ENCODE assay signal across 10 cellular contexts in genomic region chr1:221714227-221715116, GRCh38. TPM values are rescaled to one million over a fixed set of nuclear protein-coding genes. Genes with fewer than 3 reads are reported as not detected.
DNase-seq lines count a peak whose midpoint lies in the region; ATAC-seq and TF ChIP-seq lines count a peak whose summit lies in the region.
"Had no signal": no experiment of that assay in that cellular context is flagged by ENCODE, and none has a peak within 500 bp of the region (broad histone marks: within the 10 kb centered on the region; RNA-seq: fewer than 3 reads in every experiment).

No MANE protein-coding gene starts in this region.

- H3K4me3 Mint-ChIP-seq in effector memory CD8-positive, alpha-beta T cell = peak overlapping the region in 1 of 2 donors; percentile 67

- peaks cover 71 to 79% of the 10 kb centered on the region in 2 donors for H3K4me1 ChIP-seq in gastrocnemius medialis

- H3K27me3 ChIP-seq in gastrocnemius medialis = no peaks in the 10 kb centered on the region

- peak overlapping the region; percentile 74 to 78 (median 77) for H3K27ac ChIP-seq in gastrocnemius medialis

- no peak overlapping the region for H3K4me3 ChIP-seq in gastrocnemius medialis

- intact Hi-C loops in gastrocnemius medialis (cut with DNase I; ENCODE audit: low total_unique reads) = no loop called here

- no peaks in the 10 kb centered on the region for H3K36me3 ChIP-seq in gastrocnemius medialis

- no peak for TF ChIP-seq POLR2A in gastrocnemius medialis (IDR thresholded peaks at IDR 0.05)

- in situ Hi-C loops in gastrocnemius medialis (cut with MboI; ENCODE audit: low sequenced_read_pairs in 4 of 4) = no loop called here

- ATAC-seq in effector memory CD8-positive, alpha-beta T cell (replicated peaks) = no peak
- no peak for ATAC-seq in gastrocnemius medialis
- no peak for ATAC-seq in HG03108 (IDR thresholded peaks at IDR 0.05; ENCODE audit: unreplicated experiment)

- no peaks in the 10 kb centered on the region for H3K27me3 Mint-ChIP-seq in effector memory CD8-positive, alpha-beta T cell

- no peaks in the 10 kb centered on the region for H3K9me3 Mint-ChIP-seq in effector memory CD8-positive, alpha-beta T cell

- peak; percentile 72 for DNase-seq in DMS53 (lab: John Stamatoyannopoulos, UW)
- no peak for DNase-seq in DMS53 treated with DMSO at 0.1 percent for 48 hours (lab: John Stamatoyannopoulos, UW; ENCODE audit: unreplicated experiment)
- peak; percentile 97 for DNase-seq in NCI-H69 (lab: John Stamatoyannopoulos, UW)
- DNase-seq in effector memory CD8-positive, alpha-beta T cell = no peak
- DNase-seq in gastrocnemius medialis = no peak
- DNase-seq in cerebellar nuclear complex (lab: John Stamatoyannopoulos, UW) = no peak
- DNase-seq in mesenteric fat pad (ENCODE audit: low spot score) = no peak
- DNase-seq: 8988T, NCI-H1092 had no signal

- no peaks in the 10 kb centered on the region for H3K9me3 ChIP-seq in gastrocnemius medialis

- H3K4me1 Mint-ChIP-seq in effector memory CD8-positive, alpha-beta T cell (ENCODE audit: low read depth in 2 of 2) = peaks cover 56 to 65% of the 10 kb centered on the region in 2 donors

- no peak for TF ChIP-seq CTCF in gastrocnemius medialis (IDR thresholded peaks at IDR 0.05 in 4 of 5, conservative IDR thresholded peaks at IDR 0.05 in 1 of 5)

- peak overlapping the region; percentile 89 to 97 for H3K27ac Mint-ChIP-seq in effector memory CD8-positive, alpha-beta T cell

- H3K36me3 Mint-ChIP-seq in effector memory CD8-positive, alpha-beta T cell (ENCODE audit: insufficient read depth) = peaks cover 60% of the 10 kb centered on the region

RNA-seq across cellular contexts. Expression of gene DUSP10, which starts 27.4 kb away (rescaled TPM):
- 1 to 10 TPM; 2.9 to 7.0 (median 5.9) TPM for total RNA-seq in gastrocnemius medialis
- 5.8 TPM for total RNA-seq in mesenteric fat pad

Comparison
In these comparisons a context has a peak if more than half of its experiments do, and no peak if none do; other contexts are left out.
1. DNase-seq: peak in DMS53 (single experiment) and NCI-H69 (single experiment); none in DMS53 treated with DMSO at 0.1 percent for 48 hours (single experiment), effector memory CD8-positive, alpha-beta T cell (0 of 3), gastrocnemius medialis (0 of 2), cerebellar nuclear complex (0 of 2) and mesenteric fat pad (single experiment).